33 cellular contexts compared by ENCODE assay signal in the genomic region with DNA sequence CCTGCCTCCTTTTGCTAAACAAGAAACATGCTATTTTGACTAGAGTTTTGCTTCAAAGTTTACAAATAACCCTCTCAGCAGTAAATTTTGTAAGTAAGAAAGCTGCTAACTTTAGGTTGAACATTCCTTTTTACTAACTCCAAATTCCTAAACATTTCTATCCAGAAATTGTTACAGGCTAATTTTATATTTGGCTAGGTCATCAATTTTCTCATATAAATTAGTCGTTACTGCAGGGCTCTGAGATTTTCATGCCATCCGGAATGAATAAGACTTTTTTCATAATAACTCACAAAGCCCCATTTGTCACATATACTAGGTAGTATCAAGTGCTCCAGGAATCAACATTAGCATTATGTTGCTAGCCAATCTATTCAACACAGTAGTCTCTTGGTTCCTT.
"Had no signal": no experiment of that assay in that cellular context is flagged by ENCODE, and none has a peak within 500 bp of the region (broad histone marks: within the 10 kb centered on the region; RNA-seq: fewer than 3 reads in every experiment).

No MANE protein-coding gene starts in this region.

- H3K36me3 ChIP-seq: adrenal gland, brain microvascular endothelial cell, breast epithelium had no signal

- H3K4me3 ChIP-seq: adrenal gland, body of pancreas, breast epithelium had no signal

- H3K4me1 ChIP-seq: adrenal gland, body of pancreas, breast epithelium had no signal

- H3K27me3 ChIP-seq: adrenal gland, body of pancreas, brain microvascular endothelial cell, breast epithelium had no signal

- H3K27ac ChIP-seq: body of pancreas, brain microvascular endothelial cell, breast epithelium, VCaP had no signal

- DNase-seq: activated B cell treated with CpG ODN at 0.5 μM for 24 hours; activated CD4-positive, alpha-beta memory T cell treated with anti-CD3 and anti-CD28 coated beads for 36 hours; activated CD4-positive, alpha-beta T cell treated with anti-CD3 and anti-CD28 coated beads for 4 hours; activated CD4-positive, alpha-beta T cell treated with anti-CD3 and anti-CD28 coated beads, Interleukin-2, amount 10 ng/mL, durations not matched to agents 24 days and 14 days; activated CD4-positive, alpha-beta T cell treated with anti-CD3 and anti-CD28 coated beads, Interleukin-2, amount 50 U/mL, for 1 hour; activated CD4-positive, alpha-beta T cell treated with anti-CD3 and anti-CD28 coated beads, Interleukin-2, amount 50 U/mL, for 4 hours; activated CD4-positive, CD25-positive, alpha-beta regulatory T cell treated with anti-CD3 and anti-CD28 coated beads, Interleukin-2, amount 50 U/mL, for 72 hours; activated CD8-positive, alpha-beta memory T cell treated with anti-CD3 and anti-CD28 coated beads, Interleukin-2, amount 50 U/mL, for 4 hours; activated CD8-positive, alpha-beta T cell treated with anti-CD3 and anti-CD28 coated beads for 36 hours; activated effector memory CD4-positive, alpha-beta T cell treated with anti-CD3 and anti-CD28 coated beads, Interleukin-2, amount 50 U/mL, for 16 hours; activated gamma-delta T cell treated with Interleukin-2 at 50 U/mL for 16 hours; activated naive CD4-positive, alpha-beta T cell; activated naive CD4-positive, alpha-beta T cell treated with anti-CD3 and anti-CD28 coated beads for 36 hours; activated naive CD4-positive, alpha-beta T cell treated with anti-CD3 and anti-CD28 coated beads, Interleukin-2, amount 50 U/mL, for 16 hours; activated naive CD8-positive, alpha-beta T cell treated with anti-CD3 and anti-CD28 coated beads for 36 hours; activated T-cell treated with anti-CD3 and anti-CD28 coated beads for 4 hours; activated T-cell treated with anti-CD3 and anti-CD28 coated beads, Interleukin-2, amount 50 U/mL, for 1 hour; activated T-cell treated with anti-CD3 and anti-CD28 coated beads, Interleukin-2, amount 50 U/mL, for 4 hours; activated T-cell treated with anti-CD3 and anti-CD28 coated beads, Interleukin-2, amount 50 U/mL, for 72 hours; adrenal gland; amniotic stem cell; aorta; body of pancreas; brain microvascular endothelial cell; central memory CD4-positive, alpha-beta T cell; T-helper 2 cell; T-helper 9 cell had no signal

- ATAC-seq: activated CD8-positive, alpha-beta T cell treated with anti-CD3 and anti-CD28 coated beads for 36 hours; activated naive CD4-positive, alpha-beta T cell treated with anti-CD3 and anti-CD28 coated beads, Interleukin-2, amount 50 U/mL, for 72 hours; activated T-cell treated with anti-CD3 and anti-CD28 coated beads, Interleukin-2, amount 50 U/mL, for 4 hours; activated T-cell treated with anti-CD3 and anti-CD28 coated beads, Interleukin-2, amount 50 U/mL, for 72 hours; activated T-helper 17 cell treated with anti-CD3 and anti-CD28 coated beads, Interleukin-2, amount 50 U/mL, for 72 hours; body of pancreas had no signal

- FAIRE-seq: astrocyte, TTC549 had no signal

- H3K9me3 ChIP-seq: adrenal gland, body of pancreas, breast epithelium had no signal
